1 cellular context compared by ENCODE assay signal in genomic region chr2:135876066-135876711, GRCh38.
TF ChIP-seq lines count a peak whose summit lies in the region.

TSS of gene MCM6 (minus strand) at chr2:135876443. CDS start at chr2:135876365, 78 bp downstream.

TF ChIP-seq in HepG2, 621 proteins besides CTCF, POLR2A, EP300 and RAD21 (continued from another document and continues in another):
- TF ChIP-seq ZBTB44 (CRISPR knock-in tag; IDR thresholded peaks at IDR 0.05) (no peak), LCORL (IDR thresholded peaks at IDR 0.05) (no peak), LCORL (CRISPR knock-in tag; IDR thresholded peaks at IDR 0.05) (no peak), SMARCE1 (IDR thresholded peaks at IDR 0.05; ENCODE audit: borderline replicate concordance) (no peak), ZNF30 (CRISPR knock-in tag; IDR thresholded peaks at IDR 0.05) (0 out of 2 replicates have a peak, but pooled peaks have one; percentile 87), HBP1 (CRISPR knock-in tag; IDR thresholded peaks at IDR 0.05; ENCODE audit: low read depth) (no peak), CENPT (CRISPR knock-in tag; IDR thresholded peaks at IDR 0.05; ENCODE audit: low read depth) (peak; percentile 74; the same call in 1 of the 2 replicates), ETS1 (CRISPR knock-in tag; IDR thresholded peaks at IDR 0.05) (no peak), ATF3 (CRISPR knock-in tag; IDR thresholded peaks at IDR 0.05) (0 out of 2 replicates have a peak, but pooled peaks have one; percentile 19), KIAA2018 (CRISPR knock-in tag; IDR thresholded peaks at IDR 0.05; ENCODE audit: borderline replicate concordance) (no peak), TP53 (CRISPR knock-in tag; conservative IDR thresholded peaks at IDR 0.05) (no peak), ZNF142 (CRISPR knock-in tag; IDR thresholded peaks at IDR 0.05) (peak; percentile 75; the same call in 1 of the 2 replicates), NPAS2 (CRISPR knock-in tag; IDR thresholded peaks at IDR 0.05; ENCODE audit: borderline replicate concordance) (no peak), ZNF784 (CRISPR knock-in tag; IDR thresholded peaks at IDR 0.05; ENCODE audit: borderline replicate concordance) (no peak), ATF7 (IDR thresholded peaks at IDR 0.05) (no peak), ATF7 (CRISPR knock-in tag; IDR thresholded peaks at IDR 0.05) (no peak), ZNF569 (CRISPR knock-in tag; IDR thresholded peaks at IDR 0.05; ENCODE audit: borderline replicate concordance) (no peak), POLR2AphosphoS2 (IDR thresholded peaks at IDR 0.05; ENCODE audit: low read depth, low read length) (no peak), SSRP1 (CRISPR knock-in tag; IDR thresholded peaks at IDR 0.05) (no peak), ZNF510 (CRISPR knock-in tag; IDR thresholded peaks at IDR 0.05; ENCODE audit: low read depth) (0 out of 2 replicates have a peak, but pooled peaks have one; percentile 89), ZNF431 (CRISPR knock-in tag; IDR thresholded peaks at IDR 0.05; ENCODE audit: borderline replicate concordance, low read depth) (no peak), ZNF776 (CRISPR knock-in tag; IDR thresholded peaks at IDR 0.05) (peak; percentile 42; the same call in 1 of the 2 replicates), CBX2 (IDR thresholded peaks at IDR 0.05; ENCODE audit: low read depth, low read length) (no peak), CBX2 (CRISPR knock-in tag; IDR thresholded peaks at IDR 0.05; ENCODE audit: low read depth) (no peak), TAF1 (CRISPR knock-in tag; IDR thresholded peaks at IDR 0.05) (peak; percentile 37; the same call in 1 of the 2 replicates), ZNF264 (CRISPR knock-in tag; IDR thresholded peaks at IDR 0.05) (peak; percentile 62; the same call in 1 of the 2 replicates), RARG (CRISPR knock-in tag; IDR thresholded peaks at IDR 0.05; ENCODE audit: low read depth) (no peak), RFXANK (CRISPR knock-in tag; IDR thresholded peaks at IDR 0.05) (no peak), NR0B2 (CRISPR knock-in tag; IDR thresholded peaks at IDR 0.05) (peak; percentile 61; the same call in 1 of the 2 replicates), NR2F1 (CRISPR knock-in tag; IDR thresholded peaks at IDR 0.05) (no peak), FOXC1 (CRISPR knock-in tag; IDR thresholded peaks at IDR 0.05; ENCODE audit: borderline replicate concordance) (peak; percentile 70; the same call in 1 of the 2 replicates), ZBTB1 (CRISPR knock-in tag; IDR thresholded peaks at IDR 0.05; ENCODE audit: borderline replicate concordance) (no peak), XBP1 (CRISPR knock-in tag; IDR thresholded peaks at IDR 0.05) (no peak), TBX3 (IDR thresholded peaks at IDR 0.05; ENCODE audit: borderline replicate concordance) (no peak), KDM5A (IDR thresholded peaks at IDR 0.05; ENCODE audit: borderline replicate concordance, low read length) (no peak), THAP8 (CRISPR knock-in tag; IDR thresholded peaks at IDR 0.05; ENCODE audit: borderline replicate concordance) (no peak), MAZ (IDR thresholded peaks at IDR 0.05; ENCODE audit: borderline replicate concordance, low read depth, low read length) (no peak), MAZ (CRISPR knock-in tag; IDR thresholded peaks at IDR 0.05; ENCODE audit: low read depth) (peak; percentile 53; the same call in 1 of the 2 replicates), SP1 (IDR thresholded peaks at IDR 0.05) (no peak), SP1 (CRISPR knock-in tag; IDR thresholded peaks at IDR 0.05) (peak; percentile 47)
